In the genomic region with DNA sequence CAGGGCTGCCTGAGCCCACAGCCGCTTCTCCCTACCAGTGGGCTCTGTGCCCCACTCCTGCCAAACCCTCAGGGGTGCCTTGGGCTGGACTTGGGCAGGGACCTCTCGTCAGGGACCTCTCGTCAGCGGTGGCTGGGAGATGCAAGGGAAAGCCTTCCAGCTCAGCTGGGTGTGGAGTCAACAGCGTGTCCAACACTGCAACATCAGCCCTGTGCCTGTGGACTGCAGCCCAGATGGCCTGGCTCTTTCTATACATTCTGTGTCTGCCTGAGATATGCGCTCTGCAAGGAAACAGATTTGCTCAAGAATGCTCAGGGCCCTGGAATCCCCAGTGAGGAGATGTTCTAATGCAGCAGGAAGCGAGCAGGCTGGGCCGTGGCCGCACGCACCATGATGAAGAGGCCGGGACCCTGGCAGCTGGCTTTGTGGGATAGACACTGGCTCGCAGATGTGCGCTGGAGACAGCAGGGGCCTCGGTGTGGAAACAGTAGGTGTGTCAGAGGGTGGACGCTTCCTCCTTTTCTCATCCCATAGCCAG, we compare ENCODE assay signal across 22 cellular contexts.
DNase-seq lines count a peak whose midpoint lies in the region; ATAC-seq, FAIRE-seq and TF ChIP-seq lines count a peak whose summit lies in the region.
"Had no signal": no experiment of that assay in that cellular context is flagged by ENCODE, and none has a peak within 500 bp of the region (broad histone marks: within the 10 kb centered on the region; RNA-seq: fewer than 3 reads in every experiment).

No MANE protein-coding gene starts in this region.

- no peaks in the 10 kb centered on the region for H3K9me3 Mint-ChIP-seq in activated T-cell treated with anti-CD3 and anti-CD28 coated beads, Interleukin-2, amount 50 U/mL, for 4 hours

- no peak overlapping the region for H4K5ac ChIP-seq in H1 (ENCODE audit: insufficient read length, low read depth, low read length)

- no peak overlapping the region for H2BK20ac ChIP-seq in H1 (ENCODE audit: low read length)

- H2BK5ac ChIP-seq in H1 (ENCODE audit: low read depth, low read length), result no peak overlapping the region

- no peak for TF ChIP-seq POLR2A in H1 (IDR thresholded peaks at IDR 0.05; ENCODE audit: control extremely low read depth in 1 of 2, low read depth in 2 of 2, low read length in 2 of 2)
- TF ChIP-seq POLR2A in spleen (IDR thresholded peaks at IDR 0.05), result no peak

- no peaks in the 10 kb centered on the region for H3K79me1 ChIP-seq in H1 (ENCODE audit: low read depth, low read length)

- H3K9me3 ChIP-seq in H1 (ENCODE audit: insufficient read depth in 2 of 2, low read depth in 1 of 2, low read length in 1 of 2) (no peaks in the 10 kb centered on the region), kidney (ENCODE audit: control insufficient read depth in 1 of 2, low read length in 2 of 2) (no peaks in the 10 kb centered on the region), spleen (no peaks in the 10 kb centered on the region)
- H3K9me3 ChIP-seq: neutrophil, tibial artery had no signal

- H3K36me3 Mint-ChIP-seq in activated T-cell treated with anti-CD3 and anti-CD28 coated beads, Interleukin-2, amount 50 U/mL, for 4 hours (ENCODE audit: insufficient read depth), result no peaks in the 10 kb centered on the region

- peaks cover 6% of the 10 kb centered on the region for H3K4me1 Mint-ChIP-seq in activated T-cell treated with anti-CD3 and anti-CD28 coated beads, Interleukin-2, amount 50 U/mL, for 4 hours (ENCODE audit: low read depth)
- H3K4me1 Mint-ChIP-seq: B cell had no signal

- H3K4me1 ChIP-seq in H1 (replicated peaks in 1 of 4; ENCODE audit: control insufficient read depth in 3 of 4, insufficient read depth in 4 of 4, low read length in 3 of 4) (peaks cover 0 to 6% (median under 1%) of the 10 kb centered on the region in 4 experiments; a peak in 3 of 7 replicates), kidney (ENCODE audit: control insufficient read depth in 1 of 2, insufficient read depth in 1 of 2, low read depth in 1 of 2, low read length in 2 of 2) (peaks cover 0 to 6% of the 10 kb centered on the region in 2 donors), spleen (peaks cover 0 to 19% (median 8%) of the 10 kb centered on the region in 6 donors)

- H3K4ac ChIP-seq in H1 (replicated peaks; ENCODE audit: insufficient read length, low read depth, low read length), result no peak overlapping the region

- no peak overlapping the region for H3K27ac ChIP-seq in H1 (ENCODE audit: low read depth, low read length)
- H3K27ac ChIP-seq in kidney (ENCODE audit: low read depth in 2 of 2, low read length in 2 of 2), result no peak overlapping the region
- H3K27ac ChIP-seq in spleen, result no peak overlapping the region
- H3K27ac ChIP-seq: 22Rv1, neutrophil, tibial artery had no signal

- intact Hi-C loops in kidney (cut with DNase I) (no loop called here), spleen (cut with DNase I; ENCODE audit: low total_unique reads) (no loop called here)

- H3K27me3 ChIP-seq in H1 (replicated peaks in 1 of 4; ENCODE audit: control insufficient read depth in 3 of 4, extremely low read depth in 1 of 4, insufficient read depth in 3 of 4, low read length in 3 of 4) (no peaks in the 10 kb centered on the region; a peak in 1 of 7 replicates), spleen (replicated peaks in 1 of 7) (peaks cover 0 to 44% (median 6%) of the 10 kb centered on the region in 7 donors)
- H3K27me3 ChIP-seq: tibial artery had no signal

- no peak overlapping the region for H3K56ac ChIP-seq in H1 (replicated peaks; ENCODE audit: insufficient read length, low read depth, low read length)

- H3K23ac ChIP-seq in H1 (ENCODE audit: insufficient read length), result no peak overlapping the region

- FAIRE-seq in H1 (lab: Jason Lieb, UNC) (no peak), kidney (lab: Jason Lieb, UNC) (no peak)
- FAIRE-seq: TTC549 had no signal

- H3K79me2 ChIP-seq in H1 (ENCODE audit: control insufficient read depth in 1 of 2, insufficient read depth in 2 of 2, low read length in 2 of 2), result no peaks in the 10 kb centered on the region

- ATAC-seq in GM21526 (IDR thresholded peaks at IDR 0.05; ENCODE audit: low FRiP score, unreplicated experiment), result no peak
- ATAC-seq in activated T-cell treated with anti-CD3 and anti-CD28 coated beads, Interleukin-2, amount 50 U/mL, for 4 hours, result no peak
- ATAC-seq: activated CD4-positive, alpha-beta T cell treated with anti-CD3 and anti-CD28 coated beads for 36 hours; left colon had no signal

- no peak for TF ChIP-seq RAD21 in H1 (IDR thresholded peaks at IDR 0.05 in 1 of 2, conservative IDR thresholded peaks at IDR 0.05 in 1 of 2; ENCODE audit: low read depth in 2 of 2, low read length in 2 of 2)

- peak; percentile 2 for DNase-seq in activated CD8-positive, alpha-beta memory T cell treated with anti-CD3 and anti-CD28 coated beads, Interleukin-2, amount 50 U/mL, for 4 hours
- no peak for DNase-seq in activated CD8-positive, alpha-beta memory T cell treated with anti-CD3 and anti-CD28 coated beads for 24 hours
- DNase-seq in H1 (ENCODE audit: low read depth in 1 of 2, low spot score in 2 of 2) (no peak), kidney (peak; percentile 64), spleen (peak; percentile 41), GOT3 (lab: John Stamatoyannopoulos, UW) (no peak)
- no peak for DNase-seq in activated T-cell treated with anti-CD3 and anti-CD28 coated beads, Interleukin-2, amount 50 U/mL, for 4 hours
- DNase-seq: activated CD4-positive, alpha-beta T cell treated with anti-CD3 and anti-CD28 coated beads for 36 hours; Calu3; foreskin melanocyte; NCI-H1417; NCI-H2107; NCI-H510A treated with DMSO at 0.1 percent for 48 hours; RPMI8226; stimulated activated naive CD4-positive, alpha-beta T cell had no signal

- peaks cover 17% of the 10 kb centered on the region for H3K27me3 Mint-ChIP-seq in activated T-cell treated with anti-CD3 and anti-CD28 coated beads, Interleukin-2, amount 50 U/mL, for 4 hours (ENCODE audit: low read depth)

- POLR2A ChIA-PET in H1 (lab: Charles Lee; ENCODE audit: partially characterized antibody), result no interaction called here

- no peaks in the 10 kb centered on the region for H3K23me2 ChIP-seq in H1 (ENCODE audit: low read depth, low read length)

- H2BK120ac ChIP-seq in H1 (replicated peaks; ENCODE audit: low read depth, low read length), result no peak overlapping the region

- TF ChIP-seq CTCF in H1 (IDR thresholded peaks at IDR 0.05; ENCODE audit: control extremely low read depth in 1 of 3, insufficient read depth in 1 of 3, low read depth in 1 of 3, low read length in 3 of 3) (no peak), kidney (IDR thresholded peaks at IDR 0.05; ENCODE audit: borderline replicate concordance, extremely low read depth, insufficient read depth) (no peak), spleen (IDR thresholded peaks at IDR 0.05 in 8 of 11, conservative IDR thresholded peaks at IDR 0.05 in 3 of 11) (no peak)

- H3K4me3 ChIP-seq in H1 (ENCODE audit: extremely low read depth in 1 of 4, insufficient read depth in 2 of 4, low read depth in 3 of 4, low read length in 4 of 4), result no peak overlapping the region
- H3K4me3 ChIP-seq in kidney (ENCODE audit: low read length in 2 of 2), result no peak overlapping the region
- H3K4me3 ChIP-seq in spleen, result no peak overlapping the region
- H3K4me3 ChIP-seq: tibial artery had no signal

- CTCF ChIA-PET in H1 (lab: Charles Lee; ENCODE audit: partially characterized antibody), result interaction anchor here (1.0 to 1.8 kb wide), 4 partner anchors 9 to 426 kb away, joined by 3 to 7 read pairs (median 5); no protein-coding TSS in a partner anchor

- H3K4me3 Mint-ChIP-seq in activated T-cell treated with anti-CD3 and anti-CD28 coated beads, Interleukin-2, amount 50 U/mL, for 4 hours, result no peak overlapping the region
- H3K4me3 Mint-ChIP-seq: activated CD4-positive, alpha-beta T cell treated with anti-CD3 and anti-CD28 coated beads for 36 hours; B cell had no signal

- no peak overlapping the region for H2AK5ac ChIP-seq in H1 (ENCODE audit: low read depth, low read length)

- no peak overlapping the region for H2AFZ ChIP-seq in H1 (ENCODE audit: low read length)

- H4K91ac ChIP-seq in H1 (replicated peaks; ENCODE audit: insufficient read length, low read length), result no peak overlapping the region

- no peak overlapping the region for H3K14ac ChIP-seq in H1 (ENCODE audit: insufficient read length)

- H2BK15ac ChIP-seq in H1 (ENCODE audit: low read length), result no peak overlapping the region

- H2BK12ac ChIP-seq in H1 (ENCODE audit: low read depth, low read length), result no peak overlapping the region

- no peaks in the 10 kb centered on the region for H4K20me1 ChIP-seq in H1 (replicated peaks in 1 of 2; ENCODE audit: control insufficient read depth in 1 of 2, insufficient read depth in 2 of 2, low read length in 2 of 2)

- H3K36me3 ChIP-seq in H1 (ENCODE audit: control insufficient read depth in 2 of 4, insufficient read depth in 4 of 4, low read length in 3 of 4), result no peaks in the 10 kb centered on the region
- H3K36me3 ChIP-seq in kidney (ENCODE audit: control insufficient read depth in 1 of 2, insufficient read depth in 2 of 2, low read length in 2 of 2), result no peaks in the 10 kb centered on the region
- no peaks in the 10 kb centered on the region for H3K36me3 ChIP-seq in spleen
- H3K36me3 ChIP-seq: neutrophil, tibial artery had no signal

- H3K9ac ChIP-seq in H1 (replicated peaks in 1 of 4; ENCODE audit: extremely low read depth in 1 of 4, low read depth in 3 of 4, low read length in 3 of 4), result no peak overlapping the region
- H3K9ac ChIP-seq in kidney (ENCODE audit: low read length in 2 of 2), result no peak overlapping the region

- no peak overlapping the region for H3K4me2 ChIP-seq in H1 (ENCODE audit: insufficient read depth in 1 of 2, low read depth in 2 of 2, low read length in 2 of 2)

- H3K18ac ChIP-seq in H1 (ENCODE audit: extremely low read depth, low read length), result no peak overlapping the region

- H4K8ac ChIP-seq in H1 (ENCODE audit: extremely low read depth, insufficient read depth, low read length), result peak overlapping the region; percentile 91; the same call in 1 of the 2 replicates

- TF ChIP-seq EP300 in H1 (IDR thresholded peaks at IDR 0.05; ENCODE audit: borderline replicate concordance in 1 of 2, low read depth in 2 of 2, low read length in 2 of 2), result no peak

- 87% methylated on average over 15 of the region's 15 CpGs; no CpG with 5 or more reads in 1 of the 2 experiments for WGBS in H1 (ENCODE audit: extremely low coverage in 1 of 2, insufficient coverage in 1 of 2, insufficient read length in 1 of 2, insufficient replicate concordance in 2 of 2, low coverage in 1 of 2, low lambda C conversion rate in 2 of 2, missing lambda C conversion rate in 1 of 2), 2 experiments
- WGBS in spleen, 5 donors, result 75 to 93% (median 91%) methylated on average over 13 to 15 of the region's 15 CpGs

TF ChIP-seq in H1, 55 proteins besides CTCF, POLR2A, EP300 and RAD21 (continues in another document):
- TF ChIP-seq, protein P1, sequence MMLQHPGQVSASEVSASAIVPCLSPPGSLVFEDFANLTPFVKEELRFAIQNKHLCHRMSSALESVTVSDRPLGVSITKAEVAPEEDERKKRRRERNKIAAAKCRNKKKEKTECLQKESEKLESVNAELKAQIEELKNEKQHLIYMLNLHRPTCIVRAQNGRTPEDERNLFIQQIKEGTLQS (IDR thresholded peaks at IDR 0.05; ENCODE audit: insufficient read depth, low read depth, low read length), result no peak
- TF ChIP-seq TBP (IDR thresholded peaks at IDR 0.05; ENCODE audit: low read depth, low read length), result no peak
- no peak for TF ChIP-seq CTBP2 (IDR thresholded peaks at IDR 0.05; ENCODE audit: borderline replicate concordance, insufficient read depth, insufficient read length, low read length)
- TF ChIP-seq TEAD4 (IDR thresholded peaks at IDR 0.05; ENCODE audit: low read depth, low read length), result no peak

Comparison
In these comparisons a context has a peak if more than half of its experiments do, and no peak if none do; other contexts are left out.
1. DNase-seq: peak in activated CD8-positive, alpha-beta memory T cell treated with anti-CD3 and anti-CD28 coated beads, Interleukin-2, amount 50 U/mL, for 4 hours (single experiment), kidney (single experiment) and spleen (single experiment); none in activated CD8-positive, alpha-beta memory T cell treated with anti-CD3 and anti-CD28 coated beads for 24 hours (single experiment), H1 (0 of 2), GOT3 (single experiment) and activated T-cell treated with anti-CD3 and anti-CD28 coated beads, Interleukin-2, amount 50 U/mL, for 4 hours (single experiment).